Comparison of ENCODE assay signal across 8 cellular contexts in genomic region chr6:84422380-84422968, GRCh38.
DNase-seq lines count a peak whose midpoint lies in the region; ATAC-seq and TF ChIP-seq lines count a peak whose summit lies in the region.

No MANE protein-coding gene starts in this region.

- no peaks in the 10 kb centered on the region for H3K9me3 Mint-ChIP-seq in activated T-cell treated with anti-CD3 and anti-CD28 coated beads, Interleukin-2, amount 50 U/mL, for 72 hours
- H3K9me3 Mint-ChIP-seq in activated T-cell treated with anti-CD3 and anti-CD28 coated beads, Interleukin-2, amount 50 U/mL, for 4 hours = no peaks in the 10 kb centered on the region

- peak; percentile 15 to 29 for DNase-seq in activated T-cell treated with anti-CD3 and anti-CD28 coated beads, Interleukin-2, amount 50 U/mL, for 72 hours
- no peak for DNase-seq in activated T-cell treated with anti-CD3 and anti-CD28 coated beads, Interleukin-2, amount 50 U/mL, for 4 hours
- DNase-seq in SHP77 (lab: John Stamatoyannopoulos, UW) (peak; percentile 73 to 74), fibroblast of lung (ENCODE audit: low read depth in 2 of 2) (peak; percentile 30 to 79), non-pigmented ciliary epithelial cell (ENCODE audit: low read depth) (peak; percentile 22), prostate gland (ENCODE audit: low spot score) (no peak), NK-92 (lab: John Stamatoyannopoulos, UW; ENCODE audit: unreplicated experiment) (no peak)

- H3K79me2 ChIP-seq in fibroblast of lung (ENCODE audit: control insufficient read depth, insufficient read depth, low read length) = no peaks in the 10 kb centered on the region

- H3K27ac Mint-ChIP-seq in activated T-cell treated with anti-CD3 and anti-CD28 coated beads, Interleukin-2, amount 50 U/mL, for 72 hours = no peak overlapping the region

- no peak overlapping the region for H3K4me3 Mint-ChIP-seq in activated T-cell treated with anti-CD3 and anti-CD28 coated beads, Interleukin-2, amount 50 U/mL, for 72 hours
- H3K4me3 Mint-ChIP-seq in activated T-cell treated with anti-CD3 and anti-CD28 coated beads, Interleukin-2, amount 50 U/mL, for 4 hours = no peak overlapping the region

- intact Hi-C loops in prostate gland (cut with DNase I) = no loop called here

- H2AFZ ChIP-seq in fibroblast of lung (ENCODE audit: low read length) = no peak overlapping the region

- TF ChIP-seq CTCF in fibroblast of lung (conservative IDR thresholded peaks at IDR 0.05 in 1 of 2, IDR thresholded peaks at IDR 0.05 in 1 of 2; ENCODE audit: low read depth in 1 of 2, low read length in 2 of 2) = peak; percentile 90 to 97
- peak in 2 of 4 experiments; percentile 5 to 29 for TF ChIP-seq CTCF in prostate gland (IDR thresholded peaks at IDR 0.05)

- H3K27me3 ChIP-seq in fibroblast of lung (ENCODE audit: control insufficient read depth, insufficient read depth, low read length) (peaks cover 2% of the 10 kb centered on the region), prostate gland (replicated peaks; ENCODE audit: insufficient read depth) (no peaks in the 10 kb centered on the region)

- H4K20me1 ChIP-seq in fibroblast of lung (ENCODE audit: control insufficient read depth, extremely low read depth, insufficient read depth, low read length) = no peaks in the 10 kb centered on the region

- H3K27me3 Mint-ChIP-seq in activated T-cell treated with anti-CD3 and anti-CD28 coated beads, Interleukin-2, amount 50 U/mL, for 72 hours (ENCODE audit: low read depth) = no peaks in the 10 kb centered on the region
- H3K27me3 Mint-ChIP-seq in activated T-cell treated with anti-CD3 and anti-CD28 coated beads, Interleukin-2, amount 50 U/mL, for 4 hours (ENCODE audit: low read depth) = peaks cover 6% of the 10 kb centered on the region

- H3K27ac ChIP-seq in fibroblast of lung (ENCODE audit: insufficient read depth, low read length) (no peak overlapping the region), prostate gland (no peak overlapping the region)

- H3K36me3 ChIP-seq in fibroblast of lung (ENCODE audit: control insufficient read depth, insufficient read depth, low read length) = no peaks in the 10 kb centered on the region
- H3K36me3 ChIP-seq in prostate gland = no peaks in the 10 kb centered on the region

- 12% methylated on average over 13 of the region's 13 CpGs for WGBS in prostate gland

- H3K4me3 ChIP-seq in fibroblast of lung (replicated peaks in 1 of 4; ENCODE audit: control extremely low read depth in 1 of 4, insufficient read depth in 1 of 4, low read depth in 3 of 4, low read length in 4 of 4) (no peak overlapping the region), prostate gland (no peak overlapping the region)

- ATAC-seq in activated T-cell treated with anti-CD3 and anti-CD28 coated beads, Interleukin-2, amount 50 U/mL, for 72 hours (replicated peaks in 1 of 2) = peak; percentile 33 to 40
- ATAC-seq in activated T-cell treated with anti-CD3 and anti-CD28 coated beads, Interleukin-2, amount 50 U/mL, for 4 hours = no peak
- ATAC-seq in HG03103 (IDR thresholded peaks at IDR 0.05; ENCODE audit: low read depth, unreplicated experiment) = peak; percentile 67

- no peak overlapping the region for H3K9ac ChIP-seq in fibroblast of lung (ENCODE audit: insufficient read depth, low read length)

- no peaks in the 10 kb centered on the region for H3K4me1 ChIP-seq in fibroblast of lung (ENCODE audit: control insufficient read depth, extremely low read depth, insufficient read depth, low read length)
- H3K4me1 ChIP-seq in prostate gland (replicated peaks) = no peaks in the 10 kb centered on the region

- no peaks in the 10 kb centered on the region for H3K4me1 Mint-ChIP-seq in activated T-cell treated with anti-CD3 and anti-CD28 coated beads, Interleukin-2, amount 50 U/mL, for 72 hours (ENCODE audit: low read depth)
- no peaks in the 10 kb centered on the region for H3K4me1 Mint-ChIP-seq in activated T-cell treated with anti-CD3 and anti-CD28 coated beads, Interleukin-2, amount 50 U/mL, for 4 hours (ENCODE audit: low read depth)

- H3K36me3 Mint-ChIP-seq in activated T-cell treated with anti-CD3 and anti-CD28 coated beads, Interleukin-2, amount 50 U/mL, for 72 hours (ENCODE audit: insufficient read depth in 2 of 2) = no peaks in the 10 kb centered on the region
- H3K36me3 Mint-ChIP-seq in activated T-cell treated with anti-CD3 and anti-CD28 coated beads, Interleukin-2, amount 50 U/mL, for 4 hours (ENCODE audit: insufficient read depth) = no peaks in the 10 kb centered on the region

- H3K9me3 ChIP-seq in fibroblast of lung (ENCODE audit: control insufficient read depth, insufficient read depth, low read depth, low read length) = no peaks in the 10 kb centered on the region
- H3K9me3 ChIP-seq in prostate gland = no peaks in the 10 kb centered on the region

- no peak for TF ChIP-seq POLR2A in prostate gland (IDR thresholded peaks at IDR 0.05)

- H3K4me2 ChIP-seq in fibroblast of lung (ENCODE audit: extremely low read depth, insufficient read depth, low read length) = peak overlapping the region; percentile 58

Comparison
In these comparisons a context has a peak if more than half of its experiments do, and no peak if none do; other contexts are left out.
1. ATAC-seq: peak in activated T-cell treated with anti-CD3 and anti-CD28 coated beads, Interleukin-2, amount 50 U/mL, for 72 hours (2 of 2) and HG03103 (single experiment); none in activated T-cell treated with anti-CD3 and anti-CD28 coated beads, Interleukin-2, amount 50 U/mL, for 4 hours (0 of 2).
2. DNase-seq: peak in activated T-cell treated with anti-CD3 and anti-CD28 coated beads, Interleukin-2, amount 50 U/mL, for 72 hours (2 of 2), SHP77 (2 of 2), fibroblast of lung (2 of 2) and non-pigmented ciliary epithelial cell (single experiment); none in activated T-cell treated with anti-CD3 and anti-CD28 coated beads, Interleukin-2, amount 50 U/mL, for 4 hours (single experiment), prostate gland (single experiment) and NK-92 (single experiment).